In the genomic region with DNA sequence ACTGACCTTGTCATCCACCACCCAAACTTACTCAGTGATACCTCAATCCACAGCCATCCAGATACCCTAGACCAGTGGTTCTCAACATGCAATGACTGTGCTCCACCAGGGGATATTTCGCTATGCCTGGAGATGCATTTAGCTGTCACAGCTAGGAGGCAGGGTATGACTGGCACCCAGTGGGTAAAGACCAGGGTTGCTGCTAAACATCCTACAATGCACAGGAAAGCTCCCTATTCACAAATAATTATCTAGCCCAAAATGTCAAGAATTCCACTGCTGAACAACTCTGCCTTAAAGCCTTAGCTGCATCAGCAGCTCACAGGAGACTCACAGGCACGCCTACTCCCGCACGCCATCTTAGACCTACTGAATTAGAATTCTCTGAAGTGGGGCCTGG, we compare ENCODE assay signal across 22 cellular contexts.
DNase-seq lines count a peak whose midpoint lies in the region; ATAC-seq, FAIRE-seq and TF ChIP-seq lines count a peak whose summit lies in the region.
"Had no signal": no experiment of that assay in that cellular context is flagged by ENCODE, and none has a peak within 500 bp of the region (broad histone marks: within the 10 kb centered on the region; RNA-seq: fewer than 3 reads in every experiment).

No MANE protein-coding gene starts in this region.

- H3K9me3 ChIP-seq in WERI-Rb-1 (ENCODE audit: severe bottlenecking) = no peaks in the 10 kb centered on the region
- H3K9me3 ChIP-seq: Peyer's patch had no signal

- DNase-seq in GM12865 (ENCODE audit: low read depth) (peak; percentile 42), WERI-Rb-1 (peak; percentile 27), fibroblast of mammary gland (ENCODE audit: low read depth) (peak; percentile 1), putamen (ENCODE audit: low spot score) (peak; percentile 65), RCC 7860 (ENCODE audit: low spot score) (no peak), NCI-H2029 (lab: John Stamatoyannopoulos, UW) (no peak)
- DNase-seq in effector CD4-positive, alpha-beta T cell = no peak
- DNase-seq: AML-193; Calu3; CD4-positive, CD25-positive, alpha-beta regulatory T cell; DMS79 treated with DMSO at 0.1 percent for 48 hours; GDM1; GM23248; KBM-7; NCI-H1048; NCI-H1694 treated with DMSO at 0.1 percent for 48 hours; NCI-H446 treated with DMSO at 0.1 percent for 48 hours; NCI-H774; Peyer's patch; SHP77 had no signal

- ATAC-seq in HG02852 (IDR thresholded peaks at IDR 0.05; ENCODE audit: unreplicated experiment) = no peak

- no peaks in the 10 kb centered on the region for H3K27me3 ChIP-seq in WERI-Rb-1 (ENCODE audit: insufficient read depth, low read depth, severe bottlenecking)
- H3K27me3 ChIP-seq: Peyer's patch had no signal

- no peak for FAIRE-seq in RCC 7860 (lab: Jason Lieb, UNC)
- FAIRE-seq: GM18507 had no signal

- TF ChIP-seq CTCF in GM12865 (IDR thresholded peaks at IDR 0.05; ENCODE audit: insufficient read depth, low read depth, low read length, missing control alignments) (peak; percentile 7), WERI-Rb-1 (IDR thresholded peaks at IDR 0.05; ENCODE audit: low read depth, low read length) (peak; percentile 53), fibroblast of mammary gland (conservative IDR thresholded peaks at IDR 0.05; ENCODE audit: control insufficient read depth, insufficient read depth, low read depth, low read length) (no peak)

- H3K36me3 ChIP-seq in WERI-Rb-1 = no peaks in the 10 kb centered on the region
- H3K36me3 ChIP-seq: Peyer's patch had no signal

- no peak overlapping the region for H3K27ac ChIP-seq in WERI-Rb-1
- H3K27ac ChIP-seq: GM23248, Peyer's patch had no signal

- H3K4me3 ChIP-seq in GM12865 (ENCODE audit: low read depth, low read length) (no peak overlapping the region), WERI-Rb-1 (ENCODE audit: low read depth, low read length) (no peak overlapping the region), fibroblast of mammary gland (ENCODE audit: control insufficient read depth, low read depth, low read length) (no peak overlapping the region)
- H3K4me3 ChIP-seq: GM23248, Peyer's patch had no signal

Comparison
In these comparisons a context has a peak if more than half of its experiments do, and no peak if none do; other contexts are left out.
1. DNase-seq: peak in GM12865 (single experiment), WERI-Rb-1 (single experiment), fibroblast of mammary gland (single experiment) and putamen (single experiment); none in RCC 7860 (single experiment), NCI-H2029 (single experiment) and effector CD4-positive, alpha-beta T cell (single experiment).